9 cellular contexts compared by ENCODE assay signal in the genomic region with DNA sequence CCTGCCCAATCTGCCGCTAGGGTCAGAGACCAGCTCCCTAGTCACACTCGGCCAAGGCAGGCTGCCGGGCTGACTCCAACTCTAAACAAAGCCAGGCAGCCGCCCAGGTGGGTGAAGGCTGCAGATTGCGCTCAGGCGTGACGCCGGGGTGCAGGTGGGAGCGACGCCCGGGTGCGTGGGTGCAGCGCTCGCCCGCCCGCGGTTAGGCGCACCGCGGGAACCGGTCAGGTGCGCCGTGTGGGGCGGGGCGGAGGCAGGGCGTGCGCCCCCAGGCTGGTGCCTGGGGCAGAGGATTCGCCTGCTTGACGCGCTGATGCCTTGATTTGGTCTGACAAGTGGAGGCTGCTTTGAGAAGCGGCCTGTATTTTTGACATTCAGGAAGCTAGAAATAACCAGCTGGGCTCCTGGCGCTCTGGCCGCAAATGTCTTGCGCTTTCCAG.
A peak's percentile ranks its signal among the peaks of the same experiment; 100 is the strongest.
DNase-seq lines count a peak whose midpoint lies in the region; ATAC-seq and TF ChIP-seq lines count a peak whose summit lies in the region.
"Had no signal": no experiment of that assay in that cellular context is flagged by ENCODE, and none has a peak within 500 bp of the region (broad histone marks: within the 10 kb centered on the region; RNA-seq: fewer than 3 reads in every experiment).

No MANE protein-coding gene starts in this region.

- peaks cover 0 to 9% of the 10 kb centered on the region in 2 donors for H3K27me3 Mint-ChIP-seq in CD8-positive, alpha-beta memory T cell

- DNase-seq in CD8-positive, alpha-beta memory T cell, result peak in 4 of 5 donors; percentile 10 to 79 (median 56)
- DNase-seq in dorsolateral prefrontal cortex (peak in 4 of 10 donors; percentile 12 to 73 (median 68)), tibial artery (no peak), hepatic stellate cell (ENCODE audit: low spot score) (no peak)

- H3K36me3 Mint-ChIP-seq in CD8-positive, alpha-beta memory T cell, result peaks cover 0 to 6% (median 4%) of the 10 kb centered on the region in 3 donors

- H3K4me1 Mint-ChIP-seq in CD8-positive, alpha-beta memory T cell, result peaks cover 23 to 31% (median 27%) of the 10 kb centered on the region in 3 donors

- H3K27me3 ChIP-seq in CD8-positive, alpha-beta memory T cell (ENCODE audit: insufficient read depth, low read length, poor library complexity, severe bottlenecking), result no peaks in the 10 kb centered on the region
- H3K27me3 ChIP-seq in dorsolateral prefrontal cortex (peaks cover 0 to 7% (median 0%) of the 10 kb centered on the region in 45 donors), muscle layer of duodenum (ENCODE audit: low read depth, low read length) (no peaks in the 10 kb centered on the region), tibial artery (no peaks in the 10 kb centered on the region)
- H3K27me3 ChIP-seq: ovary had no signal

- peak overlapping the region in 2 of 8 donors; percentile 52 to 74 for H3K27ac Mint-ChIP-seq in CD8-positive, alpha-beta memory T cell

- peaks cover 34% of the 10 kb centered on the region for H3K4me1 ChIP-seq in CD8-positive, alpha-beta memory T cell (ENCODE audit: insufficient read depth, low read length)
- H3K4me1 ChIP-seq in muscle layer of duodenum (ENCODE audit: control insufficient read depth in 1 of 2, insufficient read depth in 2 of 2, low read length in 2 of 2), result peaks cover 12 to 13% of the 10 kb centered on the region in 2 donors
- H3K4me1 ChIP-seq in tibial artery, result peaks cover 0 to 53% (median 39%) of the 10 kb centered on the region in 4 donors

- H3K4me3 ChIP-seq in CD8-positive, alpha-beta memory T cell (ENCODE audit: low read length), result peak overlapping the region; percentile 26
- H3K4me3 ChIP-seq in dorsolateral prefrontal cortex, result peak overlapping the region in 58 of 59 donors; percentile 15 to 66 (median 48)
- peak overlapping the region in 1 of 2 donors; percentile 39 for H3K4me3 ChIP-seq in muscle layer of duodenum (ENCODE audit: low read depth in 1 of 2, low read length in 2 of 2)
- H3K4me3 ChIP-seq in tibial artery, result peak overlapping the region; percentile 30 to 38
- H3K4me3 ChIP-seq: ovary had no signal

- H3K9me3 Mint-ChIP-seq in CD8-positive, alpha-beta memory T cell, result no peaks in the 10 kb centered on the region

- ATAC-seq in GM19372 (IDR thresholded peaks at IDR 0.05; ENCODE audit: low read depth, unreplicated experiment) (peak; percentile 79), HG03460 (IDR thresholded peaks at IDR 0.05; ENCODE audit: unreplicated experiment) (peak; percentile 86)
- ATAC-seq in activated CD4-positive, CD25-positive, alpha-beta regulatory T cell treated with anti-CD3 and anti-CD28 coated beads, Interleukin-2, amount 50 U/mL, for 24 hours, result peak; percentile 68 to 69

- POLR2A ChIA-PET in CD8-positive, alpha-beta memory T cell (lab: Charles Lee), result interaction anchor here (0.5 kb wide), 1 partner anchor 10 kb away, joined by 3 read pairs; no protein-coding TSS in a partner anchor

- peak overlapping the region; percentile 53 to 76 (median 68) for H3K4me3 Mint-ChIP-seq in CD8-positive, alpha-beta memory T cell

- H3K36me3 ChIP-seq in CD8-positive, alpha-beta memory T cell (ENCODE audit: insufficient read depth, low read length), result no peaks in the 10 kb centered on the region
- peaks cover 0 to 6% of the 10 kb centered on the region in 2 donors for H3K36me3 ChIP-seq in muscle layer of duodenum (ENCODE audit: control insufficient read depth in 1 of 2, insufficient read depth in 2 of 2, low read length in 2 of 2)
- H3K36me3 ChIP-seq in tibial artery, result no peaks in the 10 kb centered on the region
- H3K36me3 ChIP-seq: ovary had no signal

- no peak overlapping the region for H3K27ac ChIP-seq in CD8-positive, alpha-beta memory T cell (ENCODE audit: low read depth, low read length)
- H3K27ac ChIP-seq in dorsolateral prefrontal cortex (peak overlapping the region in 31 of 59 donors; percentile 6 to 81 (median 42)), muscle layer of duodenum (ENCODE audit: low read length) (peak overlapping the region; percentile 53), tibial artery (peak overlapping the region; percentile 48 to 65)
- H3K27ac ChIP-seq: ovary had no signal

- TF ChIP-seq CTCF in dorsolateral prefrontal cortex (IDR thresholded peaks at IDR 0.05 in 54 of 56, conservative IDR thresholded peaks at IDR 0.05 in 2 of 56; ENCODE audit: low read depth in 1 of 56, partially characterized antibody in 56 of 56) (peak in 5 of 56 donors; percentile 9 to 20 (median 11)), tibial artery (IDR thresholded peaks at IDR 0.05) (peak in 1 of 2 experiments; percentile 10)

- CTCF ChIA-PET in CD8-positive, alpha-beta memory T cell (lab: Charles Lee), result no interaction called here

- intact Hi-C loops in dorsolateral prefrontal cortex (cut with DNase I) (no loop called here), tibial artery (cut with DNase I; ENCODE audit: low total_unique reads) (no loop called here)

- H3K9me3 ChIP-seq in CD8-positive, alpha-beta memory T cell (ENCODE audit: low read length), result no peaks in the 10 kb centered on the region
- H3K9me3 ChIP-seq in muscle layer of duodenum (ENCODE audit: control insufficient read depth in 1 of 2, low read length in 2 of 2) (no peaks in the 10 kb centered on the region), tibial artery (no peaks in the 10 kb centered on the region)
- H3K9me3 ChIP-seq: ovary had no signal

Comparison
In these comparisons a context has a peak if more than half of its experiments do, and no peak if none do; other contexts are left out.
1. DNase-seq: peak in CD8-positive, alpha-beta memory T cell (4 of 5); none in tibial artery (0 of 2) and hepatic stellate cell (single experiment).
2. Peak in every context shown above with its lines, with median percentiles within 50 percentile points of each other: ATAC-seq.